Comparison of ENCODE assay signal across 8 cellular contexts in genomic region chr7:8436965-8437364, GRCh38. TPM values are rescaled to one million over a fixed set of nuclear protein-coding genes. Genes with fewer than 3 reads are reported as not detected.
A peak's percentile ranks its signal among the peaks of the same experiment; 100 is the strongest.
DNase-seq lines count a peak whose midpoint lies in the region; ATAC-seq, FAIRE-seq and TF ChIP-seq lines count a peak whose summit lies in the region.

No MANE protein-coding gene starts in this region.

- RAD21 ChIA-PET in GM12878 (lab: Charles Lee; ENCODE audit: unreplicated experiment): interaction anchor here (3.7 kb wide), 1 partner anchor 287 kb away, joined by 17 read pairs; no protein-coding TSS in a partner anchor

- no peak overlapping the region for H2AFZ ChIP-seq in GM12878 (ENCODE audit: control insufficient read depth, low read depth, low read length)

- H3K27ac ChIP-seq in CD4-positive, alpha-beta T cell (ENCODE audit: low read depth, low read length): no peak overlapping the region
- H3K27ac ChIP-seq in GM12878 (ENCODE audit: control insufficient read depth, insufficient read depth) (no peak overlapping the region), coronary artery (no peak overlapping the region)

- H3K4me1 Mint-ChIP-seq in CD4-positive, alpha-beta T cell (ENCODE audit: low read depth): peaks cover 28% of the 10 kb centered on the region
- H3K4me1 Mint-ChIP-seq in mesothelial cell of epicardium: peaks cover 18% of the 10 kb centered on the region

- H3K79me2 ChIP-seq in GM12878 (ENCODE audit: control insufficient read depth, insufficient read depth, low read length): no peaks in the 10 kb centered on the region

- peaks cover 92% of the 10 kb centered on the region for H3K27me3 Mint-ChIP-seq in CD4-positive, alpha-beta T cell
- H3K27me3 Mint-ChIP-seq in mesothelial cell of epicardium (ENCODE audit: low read depth): peaks cover 99% of the 10 kb centered on the region

- no peak for TF ChIP-seq EP300 in GM12878 (IDR thresholded peaks at IDR 0.05; ENCODE audit: borderline replicate concordance in 1 of 2, control insufficient read depth in 1 of 2, low read depth in 2 of 2, low read length in 2 of 2)

- no TSS peak for BruUV-seq in GM12878 (replicated peaks; lab: Mats Ljungman, UMichigan)

- peak; percentile 70 for TF ChIP-seq RAD21 in GM12878 (IDR thresholded peaks at IDR 0.05; ENCODE audit: insufficient read depth, low read depth, low read length)

- no peaks in the 10 kb centered on the region for H4K20me1 ChIP-seq in GM12878 (ENCODE audit: control insufficient read depth, insufficient read depth)

- no peaks in the 10 kb centered on the region for H3K36me3 Mint-ChIP-seq in CD4-positive, alpha-beta T cell (ENCODE audit: low read depth)
- H3K36me3 Mint-ChIP-seq in mesothelial cell of epicardium: no peaks in the 10 kb centered on the region

- ATAC-seq in CD4-positive, alpha-beta T cell (ENCODE audit: poor library complexity): no peak
- peak; percentile 88 for ATAC-seq in GM18520 (IDR thresholded peaks at IDR 0.05; ENCODE audit: unreplicated experiment)
- ATAC-seq in HG02943 (IDR thresholded peaks at IDR 0.05; ENCODE audit: low read depth, unreplicated experiment): peak; percentile 73
- peak; percentile 96 for ATAC-seq in GM12878

- H3K9me3 ChIP-seq in CD4-positive, alpha-beta T cell (ENCODE audit: control insufficient read depth, low read length): no peaks in the 10 kb centered on the region
- no peaks in the 10 kb centered on the region; the same call in 2 of the 3 replicates for H3K9me3 ChIP-seq in GM12878 (replicated peaks; ENCODE audit: control insufficient read depth, insufficient read depth, low read length)

- WGBS in GM12878 (ENCODE audit: insufficient coverage, insufficient replicate concordance, low lambda C conversion rate, missing lambda C conversion rate): under 1% methylated on average over 15 of the region's 15 CpGs

- DNase-seq in CD4-positive, alpha-beta T cell: peak in 1 of 10 experiments; percentile 20
- DNase-seq in NCI-H510A treated with DMSO at 0.1 percent for 48 hours (lab: John Stamatoyannopoulos, UW) (peak; percentile 86), GM12878 (ENCODE audit: low read depth, low spot score) (peak; percentile 4), mesothelial cell of epicardium (ENCODE audit: low spot score in 2 of 2, unreplicated experiment in 2 of 2) (peak in 1 of 2 experiments; percentile 75), KG1 (lab: John Stamatoyannopoulos, UW) (no peak), coronary artery (ENCODE audit: low spot score) (no peak)

- no peaks in the 10 kb centered on the region for H3K36me3 ChIP-seq in GM12878 (ENCODE audit: control insufficient read depth in 2 of 2, insufficient read depth in 2 of 2, low read length in 1 of 2)

- H3K9me3 Mint-ChIP-seq in CD4-positive, alpha-beta T cell: no peaks in the 10 kb centered on the region
- no peaks in the 10 kb centered on the region for H3K9me3 Mint-ChIP-seq in mesothelial cell of epicardium

- FAIRE-seq in GM12878 (lab: Jason Lieb, UNC): peak; percentile 61

- no peak overlapping the region for H3K4me2 ChIP-seq in GM12878 (ENCODE audit: control insufficient read depth, insufficient read depth)

- no peak overlapping the region for H3K27ac Mint-ChIP-seq in CD4-positive, alpha-beta T cell
- H3K27ac Mint-ChIP-seq in mesothelial cell of epicardium: no peak overlapping the region

- no peak for TF ChIP-seq POLR2A in GM12878 (IDR thresholded peaks at IDR 0.05; ENCODE audit: low read depth, low read length)

- H3K4me3 ChIP-seq in GM12878 (no peak overlapping the region), coronary artery (no peak overlapping the region)

- no peak overlapping the region for H3K4me3 Mint-ChIP-seq in CD4-positive, alpha-beta T cell
- H3K4me3 Mint-ChIP-seq in mesothelial cell of epicardium: no peak overlapping the region

- no peak overlapping the region for H3K9ac ChIP-seq in GM12878 (ENCODE audit: control insufficient read depth, insufficient read depth, low read length)

- POLR2A ChIA-PET in CD4-positive, alpha-beta T cell (lab: Charles Lee): no interaction called here
- POLR2A ChIA-PET in GM12878 (lab: Charles Lee): no interaction called here

- in situ Hi-C loops in GM12878 (cut with MboI): no loop called here

- H3K27me3 ChIP-seq in CD4-positive, alpha-beta T cell (ENCODE audit: control insufficient read depth, insufficient read depth, low read length): peaks cover 98% of the 10 kb centered on the region
- H3K27me3 ChIP-seq in GM12878 (replicated peaks in 1 of 2; ENCODE audit: control insufficient read depth in 2 of 2, insufficient read depth in 2 of 2, low read length in 1 of 2): peaks cover 19 to 28% of the 10 kb centered on the region in 2 experiments

- H3K4me1 ChIP-seq in GM12878 (ENCODE audit: control insufficient read depth, insufficient read depth, low read length): no peaks in the 10 kb centered on the region

- SMC1A ChIA-PET in GM12878 (lab: Charles Lee; ENCODE audit: uncharacterized antibody, unreplicated experiment): interaction anchor here (0.9 to 1.2 kb wide), 3 partner anchors 11 to 281 kb away, joined by 3 read pairs; no protein-coding TSS in a partner anchor

- TF ChIP-seq CTCF in CD4-positive, alpha-beta T cell (IDR thresholded peaks at IDR 0.05): peak; percentile 17
- peak; percentile 81 to 94 (median 89) for TF ChIP-seq CTCF in GM12878 (IDR thresholded peaks at IDR 0.05 in 2 of 3, conservative IDR thresholded peaks at IDR 0.05 in 1 of 3; ENCODE audit: control insufficient read depth in 2 of 3, extremely low read depth in 1 of 3, insufficient read depth in 1 of 3, low read depth in 3 of 3, low read length in 3 of 3)
- peak; percentile 67 for TF ChIP-seq CTCF in mesothelial cell of epicardium (IDR thresholded peaks at IDR 0.05; ENCODE audit: unreplicated experiment)
- no peak for TF ChIP-seq CTCF in coronary artery (IDR thresholded peaks at IDR 0.05)

- CTCF ChIA-PET in CD4-positive, alpha-beta T cell (lab: Charles Lee): no interaction called here
- CTCF ChIA-PET in GM12878 (lab: Yijun Ruan, JAX): interaction anchor here (0.7 to 2.1 kb wide), 8 partner anchors 9 to 615 kb away, joined by 3 to 12 read pairs (median 3); no protein-coding TSS in a partner anchor

- intact Hi-C loops in CD4-positive, alpha-beta T cell (cut with DNase I, micrococcal nuclease): no loop called here
- intact Hi-C loops in GM12878 (cut with micrococcal nuclease; ENCODE audit: unreplicated experiment): loop anchor here (1.0 to 5.0 kb wide), 2 partner anchors 287 to 655 kb away; no protein-coding TSS in a partner anchor

TF ChIP-seq in GM12878, 131 proteins besides CTCF, POLR2A, EP300 and RAD21:
- TF ChIP-seq RUNX3 (IDR thresholded peaks at IDR 0.05; ENCODE audit: low read length): 0 out of 2 replicates have a peak, but pooled peaks have one; percentile 6
- peak; percentile 28; the same call in 1 of the 2 replicates for TF ChIP-seq YY1 (IDR thresholded peaks at IDR 0.05; ENCODE audit: low read depth, low read length)
- TF ChIP-seq SUZ12 (IDR thresholded peaks at IDR 0.05; ENCODE audit: unreplicated experiment): no peak
- TF ChIP-seq SMC3 (IDR thresholded peaks at IDR 0.05; ENCODE audit: borderline replicate concordance, low read length): peak; percentile 84

RNA-seq across cellular contexts. Expression of gene NXPH1, which starts 3.6 kb away (rescaled TPM):
- total RNA-seq in CD4-positive, alpha-beta T cell: not detected
- 0.48 and 0.49 TPM in 2 replicates for total RNA-seq in GM12878 (2013; cell fraction: nucleolus; rRNA removed)
- total RNA-seq in GM12878 (2014; rRNA removed) (not detected in 2 replicates), GM12878 (2014; rRNA removed; fragmentation: Illumina TruSeq; extraction: Trizol) (not detected in 2 replicates), GM12878 (2021) (not detected in 2 replicates), mesothelial cell of epicardium (not detected in 3 replicates)
- polyA plus RNA-seq in GM12878 (2011; ENCODE audit: low read depth): not detected
- polyA plus RNA-seq in GM12878 (2011; rRNA removed) (0.34 and 0.50 TPM in 2 replicates), GM12878 (2014; fragmentation: Illumina TruSeq; extraction: Trizol) (0.06 TPM in 1 of 2 replicates, not detected in the other), GM12878 (2014; fragmentation: Nextera tagmentation; extraction: Ambion mirVana) (not detected), GM12878 (2014; rRNA removed) (not detected in 2 replicates), GM12878 (2016; fragmentation: Nextera tagmentation; extraction: Ambion mirVana) (not detected)
- polyA plus RNA-seq in GM12878 (2011; cell fraction: cytosol; rRNA removed): 0.05 and 0.12 TPM in 2 replicates
- polyA plus RNA-seq in GM12878 (2011; cell fraction: nucleus; rRNA removed): 0.22 and 0.48 TPM in 2 replicates
- not detected in 2 replicates for polyA plus RNA-seq in GM12878 (2012)
- 0.15 and 0.31 TPM in 2 replicates for polyA minus RNA-seq in GM12878 (2011; rRNA and poly(A)+ RNA removed)
- not detected in 2 replicates for polyA minus RNA-seq in GM12878 (2011; cell fraction: cytosol; rRNA and poly(A)+ RNA removed)
- 0.67 TPM in 1 of 2 replicates, not detected in the other for polyA minus RNA-seq in GM12878 (2011; cell fraction: nucleus; rRNA and poly(A)+ RNA removed)

Comparison
In these comparisons a context has a peak if more than half of its experiments do, and no peak if none do; other contexts are left out.
1. DNase-seq: peak in NCI-H510A treated with DMSO at 0.1 percent for 48 hours (single experiment) and GM12878 (single experiment); none in KG1 (single experiment) and coronary artery (single experiment).